Comparison of ENCODE assay signal across 9 cellular contexts in genomic region chr4:143025111-143025704, GRCh38.
DNase-seq lines count a peak whose midpoint lies in the region; ATAC-seq and TF ChIP-seq lines count a peak whose summit lies in the region.
"Had no signal": no experiment of that assay in that cellular context is flagged by ENCODE, and none has a peak within 500 bp of the region (broad histone marks: within the 10 kb centered on the region; RNA-seq: fewer than 3 reads in every experiment).

No MANE protein-coding gene starts in this region.

- H3K9me2 ChIP-seq in hepatocyte (replicated peaks; ENCODE audit: insufficient read depth), result no peaks in the 10 kb centered on the region

- H3K4me1 ChIP-seq in hepatocyte (ENCODE audit: insufficient read depth), result no peaks in the 10 kb centered on the region

- H3K27ac Mint-ChIP-seq in CD14-positive monocyte, result peak overlapping the region in 5 of 7 donors; percentile 19 to 87 (median 55)
- no peak overlapping the region for H3K27ac Mint-ChIP-seq in activated T-helper 2 cell treated with anti-CD3 and anti-CD28 coated beads, Interferon-gamma antibody, Interleukin-2, Interleukin-4, amounts not matched to agents 10 μg/mL and 5 μg/mL and 100 μg/mL, durations not matched to agents 14 hours and 24 hours and 36 hours
- H3K27ac Mint-ChIP-seq in activated naive CD8-positive, alpha-beta T cell treated with anti-CD3 and anti-CD28 coated beads for 36 hours, result no peak overlapping the region

- whole genome bisulfite sequencing in hepatocyte (ENCODE audit: low lambda C conversion rate, missing lambda C conversion rate), result 70% methylated on average over 2 of the region's 2 CpGs

- peak overlapping the region in 1 of 2 donors; percentile 39 for H3K4me3 Mint-ChIP-seq in CD14-positive monocyte
- H3K4me3 Mint-ChIP-seq in activated T-helper 2 cell treated with anti-CD3 and anti-CD28 coated beads, Interferon-gamma antibody, Interleukin-2, Interleukin-4, amounts not matched to agents 10 μg/mL and 5 μg/mL and 100 μg/mL, durations not matched to agents 14 hours and 24 hours and 36 hours (ENCODE audit: low read depth), result no peak overlapping the region
- H3K4me3 Mint-ChIP-seq in activated naive CD8-positive, alpha-beta T cell treated with anti-CD3 and anti-CD28 coated beads for 36 hours, result no peak overlapping the region

- H3K27me3 ChIP-seq in hepatocyte, result no peaks in the 10 kb centered on the region
- H3K27me3 ChIP-seq: upper lobe of left lung had no signal

- intact Hi-C loops in CD14-positive monocyte (cut with micrococcal nuclease), result no loop called here
- intact Hi-C loops in activated T-helper 2 cell treated with anti-CD3 and anti-CD28 coated beads, Interferon-gamma antibody, Interleukin-2, Interleukin-4, amounts not matched to agents 10 μg/mL and 5 μg/mL and 100 μg/mL, durations not matched to agents 14 hours and 24 hours and 36 hours (cut with micrococcal nuclease), result loop anchor here (10.0 kb wide), 1 partner anchor 760 kb away; no protein-coding TSS in a partner anchor

- no peaks in the 10 kb centered on the region for H3K36me3 Mint-ChIP-seq in CD14-positive monocyte
- no peaks in the 10 kb centered on the region for H3K36me3 Mint-ChIP-seq in activated T-helper 2 cell treated with anti-CD3 and anti-CD28 coated beads, Interferon-gamma antibody, Interleukin-2, Interleukin-4, amounts not matched to agents 10 μg/mL and 5 μg/mL and 100 μg/mL, durations not matched to agents 14 hours and 24 hours and 36 hours (ENCODE audit: low read depth)
- H3K36me3 Mint-ChIP-seq in activated naive CD8-positive, alpha-beta T cell treated with anti-CD3 and anti-CD28 coated beads for 36 hours, result no peaks in the 10 kb centered on the region

- H2AFZ ChIP-seq in hepatocyte, result no peak overlapping the region

- H3K4me2 ChIP-seq in hepatocyte, result no peak overlapping the region

- peak; percentile 31 for ATAC-seq in GM18870 (IDR thresholded peaks at IDR 0.05; ENCODE audit: unreplicated experiment)
- peak; percentile 41 for ATAC-seq in HG03066 (IDR thresholded peaks at IDR 0.05; ENCODE audit: low read depth, unreplicated experiment)

- H3K4me3 ChIP-seq in hepatocyte, result no peak overlapping the region
- H3K4me3 ChIP-seq: upper lobe of left lung had no signal

- no peaks in the 10 kb centered on the region for H3K27me3 Mint-ChIP-seq in CD14-positive monocyte (ENCODE audit: low read depth in 3 of 3)
- no peaks in the 10 kb centered on the region for H3K27me3 Mint-ChIP-seq in activated T-helper 2 cell treated with anti-CD3 and anti-CD28 coated beads, Interferon-gamma antibody, Interleukin-2, Interleukin-4, amounts not matched to agents 10 μg/mL and 5 μg/mL and 100 μg/mL, durations not matched to agents 14 hours and 24 hours and 36 hours (ENCODE audit: low read depth)
- peaks cover 3% of the 10 kb centered on the region for H3K27me3 Mint-ChIP-seq in activated naive CD8-positive, alpha-beta T cell treated with anti-CD3 and anti-CD28 coated beads for 36 hours

- H4K20me1 ChIP-seq in hepatocyte (ENCODE audit: insufficient read depth, poor library complexity, severe bottlenecking), result no peaks in the 10 kb centered on the region

- peaks cover 4 to 14% (median 11%) of the 10 kb centered on the region in 7 donors for H3K9me3 Mint-ChIP-seq in CD14-positive monocyte
- H3K9me3 Mint-ChIP-seq in activated T-helper 2 cell treated with anti-CD3 and anti-CD28 coated beads, Interferon-gamma antibody, Interleukin-2, Interleukin-4, amounts not matched to agents 10 μg/mL and 5 μg/mL and 100 μg/mL, durations not matched to agents 14 hours and 24 hours and 36 hours, result peaks cover 9% of the 10 kb centered on the region
- peaks cover 12% of the 10 kb centered on the region for H3K9me3 Mint-ChIP-seq in activated naive CD8-positive, alpha-beta T cell treated with anti-CD3 and anti-CD28 coated beads for 36 hours

- peaks cover 55% of the 10 kb centered on the region for H3K4me1 Mint-ChIP-seq in CD14-positive monocyte
- peaks cover 18% of the 10 kb centered on the region for H3K4me1 Mint-ChIP-seq in activated T-helper 2 cell treated with anti-CD3 and anti-CD28 coated beads, Interferon-gamma antibody, Interleukin-2, Interleukin-4, amounts not matched to agents 10 μg/mL and 5 μg/mL and 100 μg/mL, durations not matched to agents 14 hours and 24 hours and 36 hours (ENCODE audit: low read depth)
- H3K4me1 Mint-ChIP-seq in activated naive CD8-positive, alpha-beta T cell treated with anti-CD3 and anti-CD28 coated beads for 36 hours, result no peaks in the 10 kb centered on the region

- peak; percentile 51 for DNase-seq in CD14-positive monocyte (ENCODE audit: low spot score)
- peak; percentile 1 for DNase-seq in RPMI7951 (ENCODE audit: low read depth)
- DNase-seq in hepatocyte (ENCODE audit: low spot score), result no peak
- DNase-seq in activated T-helper 2 cell treated with anti-CD3 and anti-CD28 coated beads, Interferon-gamma antibody, Interleukin-2, Interleukin-4, amounts not matched to agents 10 μg/mL and 5 μg/mL and 100 μg/mL, durations not matched to agents 14 hours and 24 hours and 36 hours (ENCODE audit: low spot score), result no peak
- no peak for DNase-seq in D341Med (ENCODE audit: low spot score)
- no peak for DNase-seq in activated naive CD8-positive, alpha-beta T cell treated with anti-CD3 and anti-CD28 coated beads for 36 hours

- no peaks in the 10 kb centered on the region for H3K79me2 ChIP-seq in hepatocyte

- H3K27ac ChIP-seq in hepatocyte, result no peak overlapping the region
- H3K27ac ChIP-seq: upper lobe of left lung had no signal

- no peaks in the 10 kb centered on the region for H3K36me3 ChIP-seq in hepatocyte (replicated peaks; ENCODE audit: insufficient read depth, low read depth)
- H3K36me3 ChIP-seq: upper lobe of left lung had no signal

- no peaks in the 10 kb centered on the region for H3K9me3 ChIP-seq in hepatocyte (ENCODE audit: low read depth)

- TF ChIP-seq CTCF in CD14-positive monocyte (IDR thresholded peaks at IDR 0.05) (peak; percentile 55), hepatocyte (IDR thresholded peaks at IDR 0.05; ENCODE audit: poor library complexity) (peak; percentile 36)

Comparison
In these comparisons a context has a peak if more than half of its experiments do, and no peak if none do; other contexts are left out.
1. DNase-seq: peak in CD14-positive monocyte (single experiment) and RPMI7951 (single experiment); none in hepatocyte (single experiment), activated T-helper 2 cell treated with anti-CD3 and anti-CD28 coated beads, Interferon-gamma antibody, Interleukin-2, Interleukin-4, amounts not matched to agents 10 μg/mL and 5 μg/mL and 100 μg/mL, durations not matched to agents 14 hours and 24 hours and 36 hours (single experiment), D341Med (single experiment) and activated naive CD8-positive, alpha-beta T cell treated with anti-CD3 and anti-CD28 coated beads for 36 hours (single experiment).
2. H3K27ac Mint-ChIP-seq: peak in CD14-positive monocyte (5 of 7); none in activated T-helper 2 cell treated with anti-CD3 and anti-CD28 coated beads, Interferon-gamma antibody, Interleukin-2, Interleukin-4, amounts not matched to agents 10 μg/mL and 5 μg/mL and 100 μg/mL, durations not matched to agents 14 hours and 24 hours and 36 hours (single experiment) and activated naive CD8-positive, alpha-beta T cell treated with anti-CD3 and anti-CD28 coated beads for 36 hours (single experiment).